11 cellular contexts compared by ENCODE assay signal in genomic region chr5:141515946-141516647, GRCh38. TPM values are rescaled to one million over a fixed set of nuclear protein-coding genes. Genes with fewer than 3 reads are reported as not detected.
DNase-seq lines count a peak whose midpoint lies in the region; ATAC-seq and TF ChIP-seq lines count a peak whose summit lies in the region.
"Had no signal": no experiment of that assay in that cellular context is flagged by ENCODE, and none has a peak within 500 bp of the region (broad histone marks: within the 10 kb centered on the region; RNA-seq: fewer than 3 reads in every experiment).

No MANE protein-coding gene starts in this region.

- peaks cover 0 to 30% of the 10 kb centered on the region in 2 donors for H3K36me3 ChIP-seq in ascending aorta

- peaks cover 57% of the 10 kb centered on the region for H3K4me1 Mint-ChIP-seq in activated T-cell treated with anti-CD3 and anti-CD28 coated beads, Interleukin-2, amount 50 U/mL, for 72 hours (ENCODE audit: low read depth)

- no peaks in the 10 kb centered on the region for H3K27me3 Mint-ChIP-seq in activated T-cell treated with anti-CD3 and anti-CD28 coated beads, Interleukin-2, amount 50 U/mL, for 72 hours (ENCODE audit: low read depth)

- intact Hi-C loops in ascending aorta (cut with DNase I), result no loop called here

- no peaks in the 10 kb centered on the region for H3K9me3 ChIP-seq in ascending aorta

- TF ChIP-seq CTCF in ascending aorta (IDR thresholded peaks at IDR 0.05), result no peak

- no peak overlapping the region for H3K4me3 ChIP-seq in ascending aorta

- no peak for ATAC-seq in activated T-cell treated with anti-CD3 and anti-CD28 coated beads, Interleukin-2, amount 50 U/mL, for 72 hours (replicated peaks in 1 of 2)
- ATAC-seq in HG03354 (IDR thresholded peaks at IDR 0.05; ENCODE audit: poor library complexity, severe bottlenecking, unreplicated experiment), result no peak

- H3K4me3 Mint-ChIP-seq in activated T-cell treated with anti-CD3 and anti-CD28 coated beads, Interleukin-2, amount 50 U/mL, for 72 hours, result no peak overlapping the region

- H3K27ac ChIP-seq in ascending aorta (peak overlapping the region; percentile 98 to 99), temporal lobe (ENCODE audit: low read depth, low read length) (peak overlapping the region; percentile 69)

- peaks cover 6 to 14% of the 10 kb centered on the region in 2 donors for H3K36me3 Mint-ChIP-seq in activated T-cell treated with anti-CD3 and anti-CD28 coated beads, Interleukin-2, amount 50 U/mL, for 72 hours (ENCODE audit: insufficient read depth in 2 of 2)

- H3K27ac Mint-ChIP-seq in activated T-cell treated with anti-CD3 and anti-CD28 coated beads, Interleukin-2, amount 50 U/mL, for 72 hours, result peak overlapping the region; percentile 41

- peaks cover 21 to 32% of the 10 kb centered on the region in 2 donors for H3K4me1 ChIP-seq in ascending aorta

- no peaks in the 10 kb centered on the region for H3K27me3 ChIP-seq in ascending aorta

- no peak for DNase-seq in activated T-cell treated with anti-CD3 and anti-CD28 coated beads, Interleukin-2, amount 50 U/mL, for 72 hours
- DNase-seq in activated T-cell treated with anti-CD3 and anti-CD28 coated beads for 4 hours (no peak), ascending aorta (ENCODE audit: low spot score in 2 of 2) (no peak), mesenteric fat pad (ENCODE audit: low spot score) (peak; percentile 69), NCI-H1048 (lab: John Stamatoyannopoulos, UW) (no peak), GM19238 (ENCODE audit: insufficient read length, low spot score) (no peak)
- DNase-seq: cerebellar nuclear complex; NCI-H2171 treated with DMSO at 0.1 percent for 48 hours; stimulated activated CD4-positive, alpha-beta T cell treated with anti-CD3 and anti-CD28 coated beads, Interleukin-2, amount 100 ng/mL, for 48 hours had no signal

- H3K9me3 Mint-ChIP-seq in activated T-cell treated with anti-CD3 and anti-CD28 coated beads, Interleukin-2, amount 50 U/mL, for 72 hours, result no peaks in the 10 kb centered on the region

RNA-seq across cellular contexts. Expression of gene PCDHGC5, which starts 27.2 kb away (rescaled TPM):
- total RNA-seq in activated T-cell treated with anti-CD3 and anti-CD28 coated beads, Interleukin-2, amount 50 U/mL, for 72 hours, result not detected
- total RNA-seq in ascending aorta, result 0.11 TPM
- 1.1 TPM for total RNA-seq in mesenteric fat pad
- total RNA-seq in temporal lobe, result 4.7 TPM

RNA-seq across cellular contexts. Expression of gene PCDHGC4, which starts 31.3 kb away (rescaled TPM):
- total RNA-seq in activated T-cell treated with anti-CD3 and anti-CD28 coated beads, Interleukin-2, amount 50 U/mL, for 72 hours, result not detected
- 59.3 TPM for total RNA-seq in ascending aorta
- 1.7 TPM for total RNA-seq in mesenteric fat pad
- total RNA-seq in temporal lobe, result 87.3 TPM

RNA-seq across cellular contexts. Expression of gene PCDHGC3, which starts 40.3 kb away (rescaled TPM):
- not detected for total RNA-seq in activated T-cell treated with anti-CD3 and anti-CD28 coated beads, Interleukin-2, amount 50 U/mL, for 72 hours
- total RNA-seq in ascending aorta, result 51.4 TPM
- 46.8 TPM for total RNA-seq in mesenteric fat pad
- total RNA-seq in temporal lobe, result 45.7 TPM

Comparison
In these comparisons a context has a peak if more than half of its experiments do, and no peak if none do; other contexts are left out.
1. RNA of gene PCDHGC4, which starts 31.3 kb away (total RNA-seq): 87.3 TPM in temporal lobe (single experiment) and 59.3 TPM in ascending aorta (single experiment); 1.7 TPM in mesenteric fat pad (single experiment) and not detected in activated T-cell treated with anti-CD3 and anti-CD28 coated beads, Interleukin-2, amount 50 U/mL, for 72 hours; every median in the first group is over 10 times any median in the second.
2. RNA of gene PCDHGC3, which starts 40.3 kb away (total RNA-seq): 51.4 TPM in ascending aorta (single experiment), 46.8 TPM in mesenteric fat pad (single experiment) and 45.7 TPM in temporal lobe (single experiment); not detected in activated T-cell treated with anti-CD3 and anti-CD28 coated beads, Interleukin-2, amount 50 U/mL, for 72 hours; every median in the first group is over 10 times any median in the second.